In genomic region chr1:178124115-178124514, GRCh38 we compare ENCODE assay signal across 21 cellular contexts.
"Had no signal": no experiment of that assay in that cellular context is flagged by ENCODE, and none has a peak within 500 bp of the region (broad histone marks: within the 10 kb centered on the region; RNA-seq: fewer than 3 reads in every experiment).

No MANE protein-coding gene starts in this region.

- FAIRE-seq: urothelium cell line had no signal

- DNase-seq: activated CD4-positive, alpha-beta T cell treated with anti-CD3 and anti-CD28 coated beads, Interleukin-2, amount 50 U/mL, for 1 hour; activated CD8-positive, alpha-beta memory T cell treated with anti-CD3 and anti-CD28 coated beads, Interleukin-2, amount 50 U/mL, for 48 hours; activated effector memory CD4-positive, alpha-beta T cell treated with anti-CD3 and anti-CD28 coated beads, Interleukin-2, amount 50 U/mL, for 16 hours; activated naive CD4-positive, alpha-beta T cell treated with anti-CD3 and anti-CD28 coated beads, Interleukin-2, amount 50 U/mL, for 16 hours; activated T-cell treated with anti-CD3 and anti-CD28 coated beads, Interleukin-2, amount 50 U/mL, for 48 hours; aorta; brain microvascular endothelial cell; effector CD4-positive, alpha-beta T cell; heart right ventricle; nephron progenitor cell; occipital lobe; stimulated activated CD4-positive, alpha-beta T cell treated with anti-CD3 and anti-CD28 coated beads, Interleukin-12 subunit alpha, Interleukin-12 subunit beta, amount 100 ng/mL, for 4 hours; stimulated activated CD4-positive, alpha-beta T cell treated with anti-CD3 and anti-CD28 coated beads, Interleukin-1b, Interleukin-23, amount 100 ng/mL, for 48 hours; stimulated activated naive CD4-positive, alpha-beta T cell treated with Interleukin-2 at 50 U/mL for 16 hours; T-cell; thyroid gland had no signal

- H3K4me1 Mint-ChIP-seq: nephron progenitor cell, T-cell had no signal

- ATAC-seq: heart right ventricle, T-cell had no signal

- H3K4me3 Mint-ChIP-seq: mesothelial cell of epicardium, nephron progenitor cell, T-cell had no signal

- H3K27ac ChIP-seq: brain microvascular endothelial cell, coronary artery, esophagus muscularis mucosa, thyroid gland had no signal

- H3K4me3 ChIP-seq: coronary artery, esophagus muscularis mucosa, heart right ventricle, thyroid gland had no signal

- H3K27me3 ChIP-seq: brain microvascular endothelial cell, esophagus muscularis mucosa, heart right ventricle, thyroid gland had no signal

- H3K36me3 Mint-ChIP-seq: T-cell had no signal

- H3K36me3 ChIP-seq: brain microvascular endothelial cell, esophagus muscularis mucosa, thyroid gland had no signal

- H3K27ac Mint-ChIP-seq: progenitor cell of endocrine pancreas, T-cell had no signal

- H3K27me3 Mint-ChIP-seq: progenitor cell of endocrine pancreas, T-cell had no signal

- H3K9me3 ChIP-seq: esophagus muscularis mucosa, heart right ventricle, thyroid gland had no signal
